ENCODE assay signal across 17 cellular contexts in genomic region chr15:101185336-101185735, GRCh38.
DNase-seq lines count a peak whose midpoint lies in the region; ATAC-seq and TF ChIP-seq lines count a peak whose summit lies in the region.
"Had no signal": no experiment of that assay in that cellular context is flagged by ENCODE, and none has a peak within 500 bp of the region (broad histone marks: within the 10 kb centered on the region; RNA-seq: fewer than 3 reads in every experiment).

No MANE protein-coding gene starts in this region.

- H3K9me3 ChIP-seq in heart right ventricle (no peaks in the 10 kb centered on the region), right atrium auricular region (no peaks in the 10 kb centered on the region), fibroblast of lung (ENCODE audit: control insufficient read depth, insufficient read depth, low read depth, low read length) (no peaks in the 10 kb centered on the region), smooth muscle cell (replicated peaks; ENCODE audit: low read depth) (no peaks in the 10 kb centered on the region), upper lobe of right lung (no peaks in the 10 kb centered on the region)
- H3K9me3 ChIP-seq: Peyer's patch had no signal

- H3K4me3 ChIP-seq in heart right ventricle (no peak overlapping the region), right atrium auricular region (no peak overlapping the region), fibroblast of lung (replicated peaks in 1 of 4; ENCODE audit: control extremely low read depth in 1 of 4, insufficient read depth in 1 of 4, low read depth in 3 of 4, low read length in 4 of 4) (no peak overlapping the region), smooth muscle cell (no peak overlapping the region), upper lobe of right lung (no peak overlapping the region)
- H3K4me3 ChIP-seq: Peyer's patch had no signal

- H3K9ac ChIP-seq in fibroblast of lung (ENCODE audit: insufficient read depth, low read length), result no peak overlapping the region
- H3K9ac ChIP-seq in smooth muscle cell (ENCODE audit: low read depth), result no peak overlapping the region

- H3K27ac ChIP-seq in heart right ventricle, result peak overlapping the region in 6 of 10 donors; percentile 47 to 96 (median 90)
- H3K27ac ChIP-seq in right atrium auricular region, result peak overlapping the region in 1 of 2 donors; percentile 52
- H3K27ac ChIP-seq in fibroblast of lung (ENCODE audit: insufficient read depth, low read length), result peak overlapping the region; percentile 64
- peak overlapping the region; percentile 100 for H3K27ac ChIP-seq in smooth muscle cell (ENCODE audit: low read depth)
- no peak overlapping the region for H3K27ac ChIP-seq in upper lobe of right lung
- H3K27ac ChIP-seq: 22Rv1, Peyer's patch had no signal

- H3K4me1 Mint-ChIP-seq in activated CD4-positive, alpha-beta T cell treated with anti-CD3 and anti-CD28 coated beads, Interleukin-2, amount 10 ng/mL, durations not matched to agents 24 days and 14 days, result peaks cover 79% of the 10 kb centered on the region

- H3K36me3 Mint-ChIP-seq in activated CD4-positive, alpha-beta T cell treated with anti-CD3 and anti-CD28 coated beads, Interleukin-2, amount 10 ng/mL, durations not matched to agents 24 days and 14 days (ENCODE audit: low read depth), result peaks cover 59% of the 10 kb centered on the region

- peaks cover 91% of the 10 kb centered on the region for H3K79me2 ChIP-seq in fibroblast of lung (ENCODE audit: control insufficient read depth, insufficient read depth, low read length)
- H3K79me2 ChIP-seq in smooth muscle cell (ENCODE audit: low read depth), result peaks cover 86% of the 10 kb centered on the region

- H3K27me3 ChIP-seq in heart right ventricle (no peaks in the 10 kb centered on the region), right atrium auricular region (no peaks in the 10 kb centered on the region), fibroblast of lung (ENCODE audit: control insufficient read depth, insufficient read depth, low read length) (no peaks in the 10 kb centered on the region), smooth muscle cell (ENCODE audit: low read depth) (no peaks in the 10 kb centered on the region), upper lobe of right lung (no peaks in the 10 kb centered on the region)
- H3K27me3 ChIP-seq: Peyer's patch had no signal

- H2AFZ ChIP-seq in fibroblast of lung (ENCODE audit: low read length) (no peak overlapping the region), smooth muscle cell (ENCODE audit: low read depth) (no peak overlapping the region)

- H3K27me3 Mint-ChIP-seq in activated CD4-positive, alpha-beta T cell treated with anti-CD3 and anti-CD28 coated beads, Interleukin-2, amount 10 ng/mL, durations not matched to agents 24 days and 14 days, result no peaks in the 10 kb centered on the region

- no peak overlapping the region for H3K4me3 Mint-ChIP-seq in activated CD4-positive, alpha-beta T cell treated with anti-CD3 and anti-CD28 coated beads, Interleukin-2, amount 10 ng/mL, durations not matched to agents 24 days and 14 days
- H3K4me3 Mint-ChIP-seq: CD14-positive monocyte had no signal

- H3F3A ChIP-seq in smooth muscle cell (ENCODE audit: low read depth), result peaks cover 66% of the 10 kb centered on the region

- no peaks in the 10 kb centered on the region for H3K9me3 Mint-ChIP-seq in activated CD4-positive, alpha-beta T cell treated with anti-CD3 and anti-CD28 coated beads, Interleukin-2, amount 10 ng/mL, durations not matched to agents 24 days and 14 days
- H3K9me3 Mint-ChIP-seq: CD14-positive monocyte had no signal

- DNase-seq in activated CD4-positive, alpha-beta T cell treated with anti-CD3 and anti-CD28 coated beads, Interleukin-2, amount 10 ng/mL, durations not matched to agents 24 days and 14 days, result no peak
- DNase-seq in activated CD4-positive, alpha-beta T cell treated with anti-CD3 and anti-CD28 coated beads, Interleukin-2, amount 50 U/mL, for 1 hour, result no peak
- DNase-seq in heart right ventricle, result no peak
- no peak for DNase-seq in right atrium auricular region (ENCODE audit: low spot score)
- DNase-seq in fibroblast of lung (ENCODE audit: low read depth in 2 of 2), result no peak
- no peak for DNase-seq in smooth muscle cell (lab: John Stamatoyannopoulos, UW; ENCODE audit: unreplicated experiment)
- no peak for DNase-seq in upper lobe of right lung
- DNase-seq: DMS79 treated with DMSO at 0.1 percent for 48 hours; MM.1S; NCI-H1092 treated with DMSO at 0.1 percent for 48 hours; NCI-H146; NCI-H2081 treated with DMSO at 0.1 percent for 48 hours; NK-92 treated with Interleukin-12 subunit alpha and Interleukin-12 subunit beta, amount 100 ng/mL, for 24 hours; Peyer's patch had no signal

- intact Hi-C loops in activated CD4-positive, alpha-beta T cell treated with anti-CD3 and anti-CD28 coated beads, Interleukin-2, amount 10 ng/mL, durations not matched to agents 24 days and 14 days (cut with micrococcal nuclease), result loop anchor here (5.0 kb wide), 1 partner anchor 67 kb away; the partner anchor contains the start of gene CHSY1
- intact Hi-C loops in heart right ventricle (cut with DNase I), result loop anchor here in 4 of 10 donors (5.0 to 10.0 kb wide), 4 partner anchors 57 to 67 kb away; partner anchors contain the start of gene CHSY1 (in 2 of the 4)
- intact Hi-C loops in upper lobe of right lung (cut with DNase I), result loop anchor here (10.0 kb wide), 1 partner anchor 59 kb away; no protein-coding TSS in a partner anchor

- peaks cover 0 to 45% (median 0%) of the 10 kb centered on the region in 9 donors for H3K36me3 ChIP-seq in heart right ventricle
- H3K36me3 ChIP-seq in right atrium auricular region, result no peaks in the 10 kb centered on the region
- peaks cover 1% of the 10 kb centered on the region for H3K36me3 ChIP-seq in fibroblast of lung (ENCODE audit: control insufficient read depth, insufficient read depth, low read length)
- H3K36me3 ChIP-seq in smooth muscle cell (ENCODE audit: low read depth), result no peaks in the 10 kb centered on the region
- no peaks in the 10 kb centered on the region for H3K36me3 ChIP-seq in upper lobe of right lung
- H3K36me3 ChIP-seq: Peyer's patch had no signal

- WGBS in heart right ventricle, 2 donors, result 86 to 87% methylated on average over 6 of the region's 6 CpGs
- 95% methylated on average over 6 of the region's 6 CpGs for WGBS in smooth muscle cell (ENCODE audit: low lambda C conversion rate)

- H3K4me2 ChIP-seq in fibroblast of lung (ENCODE audit: extremely low read depth, insufficient read depth, low read length) (no peak overlapping the region), smooth muscle cell (no peak overlapping the region)

- peak overlapping the region; percentile 23 for H3K27ac Mint-ChIP-seq in activated CD4-positive, alpha-beta T cell treated with anti-CD3 and anti-CD28 coated beads, Interleukin-2, amount 10 ng/mL, durations not matched to agents 24 days and 14 days

- ATAC-seq in heart right ventricle (no peak), HG02759 (IDR thresholded peaks at IDR 0.05; ENCODE audit: unreplicated experiment) (no peak), upper lobe of right lung (no peak)

- H3K4me1 ChIP-seq in heart right ventricle (peaks cover 18 to 100% (median 70%) of the 10 kb centered on the region in 9 donors), right atrium auricular region (peaks cover 0 to 88% of the 10 kb centered on the region in 2 donors), fibroblast of lung (ENCODE audit: control insufficient read depth, extremely low read depth, insufficient read depth, low read length) (peaks cover 23% of the 10 kb centered on the region), smooth muscle cell (ENCODE audit: low read depth) (peaks cover 35% of the 10 kb centered on the region), upper lobe of right lung (peaks cover 80% of the 10 kb centered on the region)

- TF ChIP-seq CTCF in heart right ventricle (IDR thresholded peaks at IDR 0.05), result no peak
- no peak for TF ChIP-seq CTCF in right atrium auricular region (IDR thresholded peaks at IDR 0.05)
- TF ChIP-seq CTCF in fibroblast of lung (conservative IDR thresholded peaks at IDR 0.05 in 1 of 2, IDR thresholded peaks at IDR 0.05 in 1 of 2; ENCODE audit: low read depth in 1 of 2, low read length in 2 of 2), result no peak
- no peak for TF ChIP-seq CTCF in smooth muscle cell (IDR thresholded peaks at IDR 0.05; ENCODE audit: borderline replicate concordance, insufficient read depth, poor library complexity, severe bottlenecking)
- TF ChIP-seq CTCF in upper lobe of right lung (IDR thresholded peaks at IDR 0.05), result no peak

- H4K20me1 ChIP-seq in fibroblast of lung (ENCODE audit: control insufficient read depth, extremely low read depth, insufficient read depth, low read length) (no peaks in the 10 kb centered on the region), smooth muscle cell (ENCODE audit: low read depth) (peaks cover 3% of the 10 kb centered on the region)
